Comparison of ENCODE assay signal across 1 cellular context in genomic region chr21:31276663-31277062, GRCh38.
TF ChIP-seq lines count a peak whose summit lies in the region.

No MANE protein-coding gene starts in this region.

TF ChIP-seq in WTC11, 78 proteins besides CTCF, POLR2A, EP300 and RAD21 (continued from another document):
- TF ChIP-seq, protein P1, sequence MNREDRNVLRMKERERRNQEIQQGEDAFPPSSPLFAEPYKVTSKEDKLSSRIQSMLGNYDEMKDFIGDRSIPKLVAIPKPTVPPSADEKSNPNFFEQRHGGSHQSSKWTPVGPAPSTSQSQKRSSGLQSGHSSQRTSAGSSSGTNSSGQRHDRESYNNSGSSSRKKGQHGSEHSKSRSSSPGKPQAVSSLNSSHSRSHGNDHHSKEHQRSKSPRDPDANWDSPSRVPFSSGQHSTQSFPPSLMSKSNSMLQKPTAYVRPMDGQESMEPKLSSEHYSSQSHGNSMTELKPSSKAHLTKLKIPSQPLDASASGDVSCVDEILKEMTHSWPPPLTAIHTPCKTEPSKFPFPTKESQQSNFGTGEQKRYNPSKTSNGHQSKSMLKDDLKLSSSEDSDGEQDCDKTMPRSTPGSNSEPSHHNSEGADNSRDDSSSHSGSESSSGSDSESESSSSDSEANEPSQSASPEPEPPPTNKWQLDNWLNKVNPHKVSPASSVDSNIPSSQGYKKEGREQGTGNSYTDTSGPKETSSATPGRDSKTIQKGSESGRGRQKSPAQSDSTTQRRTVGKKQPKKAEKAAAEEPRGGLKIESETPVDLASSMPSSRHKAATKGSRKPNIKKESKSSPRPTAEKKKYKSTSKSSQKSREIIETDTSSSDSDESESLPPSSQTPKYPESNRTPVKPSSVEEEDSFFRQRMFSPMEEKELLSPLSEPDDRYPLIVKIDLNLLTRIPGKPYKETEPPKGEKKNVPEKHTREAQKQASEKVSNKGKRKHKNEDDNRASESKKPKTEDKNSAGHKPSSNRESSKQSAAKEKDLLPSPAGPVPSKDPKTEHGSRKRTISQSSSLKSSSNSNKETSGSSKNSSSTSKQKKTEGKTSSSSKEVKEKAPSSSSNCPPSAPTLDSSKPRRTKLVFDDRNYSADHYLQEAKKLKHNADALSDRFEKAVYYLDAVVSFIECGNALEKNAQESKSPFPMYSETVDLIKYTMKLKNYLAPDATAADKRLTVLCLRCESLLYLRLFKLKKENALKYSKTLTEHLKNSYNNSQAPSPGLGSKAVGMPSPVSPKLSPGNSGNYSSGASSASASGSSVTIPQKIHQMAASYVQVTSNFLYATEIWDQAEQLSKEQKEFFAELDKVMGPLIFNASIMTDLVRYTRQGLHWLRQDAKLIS (CRISPR knock-in tag; IDR thresholded peaks at IDR 0.05; ENCODE audit: borderline replicate concordance), result no peak
- TF ChIP-seq ATF3 (CRISPR knock-in tag; conservative IDR thresholded peaks at IDR 0.05) (no peak), ZNF425 (CRISPR knock-in tag; conservative IDR thresholded peaks at IDR 0.05) (no peak)
